38 cellular contexts compared by ENCODE assay signal in genomic region chr16:11331967-11332366, GRCh38. TPM values are rescaled to one million over a fixed set of nuclear protein-coding genes. Genes with fewer than 3 reads are reported as not detected.
"Had no signal": no experiment of that assay in that cellular context is flagged by ENCODE, and none has a peak within 500 bp of the region (broad histone marks: within the 10 kb centered on the region; RNA-seq: fewer than 3 reads in every experiment).

No MANE protein-coding gene starts in this region.

- H3K4me2 ChIP-seq: neural progenitor cell had no signal

- H3K9me3 Mint-ChIP-seq: naive thymus-derived CD4-positive, alpha-beta T cell; stimulated activated effector memory CD8-positive, alpha-beta T cell treated with anti-CD3 and anti-CD28 coated beads, Interleukin-12 subunit alpha, Interleukin-12 subunit beta, amount 100 ng/mL, for 72 hours had no signal

- H3K27me3 ChIP-seq: foreskin keratinocyte, gastroesophageal sphincter, heart right ventricle, left lung, neural progenitor cell, right atrium auricular region, sigmoid colon, testis, upper lobe of left lung had no signal

- H3K27ac Mint-ChIP-seq: naive thymus-derived CD4-positive, alpha-beta T cell; nephron; neural progenitor cell; stimulated activated effector memory CD8-positive, alpha-beta T cell treated with anti-CD3 and anti-CD28 coated beads, Interleukin-12 subunit alpha, Interleukin-12 subunit beta, amount 100 ng/mL, for 72 hours had no signal

- H3K4me3 ChIP-seq: coronary artery, esophagus muscularis mucosa, gastroesophageal sphincter, heart right ventricle, left lung, neural progenitor cell, prostate gland, right atrium auricular region, sigmoid colon, testis, tibial artery, upper lobe of left lung had no signal

- H2AFZ ChIP-seq: neural progenitor cell, parathyroid adenoma had no signal

- H3K9me3 ChIP-seq: esophagus muscularis mucosa, gastroesophageal sphincter, heart right ventricle, left lung, prostate gland, right atrium auricular region, sigmoid colon, testis, tibial artery, upper lobe of left lung had no signal

- H3K9ac ChIP-seq: neural progenitor cell, parathyroid adenoma had no signal

- DNase-seq: dermis blood vessel endothelial cell; effector memory CD4-positive, alpha-beta T cell; foreskin keratinocyte; heart right ventricle; hippocampal formation; left cardiac atrium; left lung; mesendoderm; midbrain; naive thymus-derived CD4-positive, alpha-beta T cell; sigmoid colon; stimulated activated CD4-positive, alpha-beta T cell treated with anti-CD3 and anti-CD28 coated beads, Interleukin-2, amount 100 ng/mL, for 24 hours; stimulated activated CD4-positive, alpha-beta T cell treated with anti-CD3 and anti-CD28 coated beads, Interleukin-4, amount 100 ng/mL, for 24 hours; stimulated activated naive CD4-positive, alpha-beta T cell treated with Interleukin-2 at 50 U/mL for 16 hours; substantia nigra; testis; tibial artery; upper lobe of left lung had no signal

- H3K4me1 ChIP-seq: parathyroid adenoma, prostate gland had no signal

- H3K4me3 Mint-ChIP-seq: naive thymus-derived CD4-positive, alpha-beta T cell; nephron; neural progenitor cell; stimulated activated effector memory CD8-positive, alpha-beta T cell treated with anti-CD3 and anti-CD28 coated beads, Interleukin-12 subunit alpha, Interleukin-12 subunit beta, amount 100 ng/mL, for 72 hours had no signal

- H3K27ac ChIP-seq: coronary artery, esophagus muscularis mucosa, foreskin keratinocyte, gastroesophageal sphincter, heart right ventricle, left lung, neural progenitor cell, parathyroid adenoma, prostate gland, right atrium auricular region, sigmoid colon, testis, tibial artery, upper lobe of left lung had no signal

- H3K79me2 ChIP-seq: parathyroid adenoma had no signal

- FAIRE-seq: endothelial cell of umbilical vein, islet of Langerhans, urothelium cell line had no signal

- H3K36me3 ChIP-seq: esophagus muscularis mucosa, gastroesophageal sphincter, heart right ventricle, left lung, neural progenitor cell, prostate gland, right atrium auricular region, sigmoid colon, tibial artery, upper lobe of left lung had no signal

- ATAC-seq: foreskin keratinocyte; gastroesophageal sphincter; heart right ventricle; left cardiac atrium; left lung; naive thymus-derived CD4-positive, alpha-beta T cell; stimulated activated effector memory CD8-positive, alpha-beta T cell treated with anti-CD3 and anti-CD28 coated beads, Interleukin-12 subunit alpha, Interleukin-12 subunit beta, amount 100 ng/mL, for 72 hours had no signal

RNA-seq across cellular contexts. Expression of gene PRM1, which starts 50.8 kb away (rescaled TPM):
- total RNA-seq: dermis blood vessel endothelial cell; endothelial cell of umbilical vein; epithelial cell of proximal tubule; esophagus muscularis mucosa; fibroblast of lung; foreskin keratinocyte; gastroesophageal sphincter; heart right ventricle; kidney epithelial cell; left cardiac atrium; left lung; lower leg skin; lung microvascular endothelial cell; mucosa of gallbladder; naive thymus-derived CD4-positive, alpha-beta T cell; osteoblast; right atrium auricular region; sigmoid colon; skeletal muscle tissue; upper lobe of left lung had no signal
- polyA plus RNA-seq: endothelial cell of umbilical vein; fibroblast of lung; foreskin keratinocyte; heart right ventricle; naive thymus-derived CD4-positive, alpha-beta T cell; sigmoid colon had no signal

RNA-seq across cellular contexts. Expression of gene PRM2, which starts 55.7 kb away (rescaled TPM):
- total RNA-seq: dermis blood vessel endothelial cell; endothelial cell of umbilical vein; epithelial cell of proximal tubule; esophagus muscularis mucosa; fibroblast of lung; foreskin keratinocyte; gastroesophageal sphincter; heart right ventricle; kidney epithelial cell; left cardiac atrium; left lung; lung microvascular endothelial cell; mucosa of gallbladder; naive thymus-derived CD4-positive, alpha-beta T cell; osteoblast; right atrium auricular region; sigmoid colon; skeletal muscle tissue; upper lobe of left lung had no signal
- polyA plus RNA-seq: endothelial cell of umbilical vein; fibroblast of lung; foreskin keratinocyte; heart right ventricle; naive thymus-derived CD4-positive, alpha-beta T cell; sigmoid colon had no signal

RNA-seq across cellular contexts. Expression of gene PRM3, which starts 58.5 kb away (rescaled TPM):
- total RNA-seq: dermis blood vessel endothelial cell; endothelial cell of umbilical vein; epithelial cell of proximal tubule; esophagus muscularis mucosa; fibroblast of lung; foreskin keratinocyte; gastroesophageal sphincter; heart right ventricle; kidney epithelial cell; left cardiac atrium; left lung; lower leg skin; lung microvascular endothelial cell; mucosa of gallbladder; naive thymus-derived CD4-positive, alpha-beta T cell; osteoblast; prostate gland; right atrium auricular region; sigmoid colon; skeletal muscle tissue; upper lobe of left lung had no signal
- polyA plus RNA-seq: endothelial cell of umbilical vein; fibroblast of lung; foreskin keratinocyte; heart right ventricle; naive thymus-derived CD4-positive, alpha-beta T cell; sigmoid colon had no signal
